In genomic region chr10:26832960-26833359, GRCh38 we compare ENCODE assay signal across 14 cellular contexts.
"Had no signal": no experiment of that assay in that cellular context is flagged by ENCODE, and none has a peak within 500 bp of the region (broad histone marks: within the 10 kb centered on the region; RNA-seq: fewer than 3 reads in every experiment).

No MANE protein-coding gene starts in this region.

- H3K9me3 ChIP-seq: adrenal gland, neutrophil, tibial nerve had no signal

- H3K4me3 Mint-ChIP-seq: activated naive CD4-positive, alpha-beta T cell treated with anti-CD3 and anti-CD28 coated beads, Interleukin-2, amount 10 ng/mL, durations not matched to agents 7 days and 5 days; activated T-helper 1 cell treated with anti-CD3 and anti-CD28 coated beads, Interleukin-12 subunit alpha, Interleukin-12 subunit beta, Interleukin-2, Interleukin-4 antibody, amounts not matched to agents 30 ng/mL and 10 ng/mL and 1 ng/mL, durations not matched to agents 14 hours and 24 hours and 36 hours; T-cell had no signal

- ATAC-seq: T-cell had no signal

- H3K4me3 ChIP-seq: adrenal gland, dorsolateral prefrontal cortex, tibial nerve had no signal

- DNase-seq: activated CD4-positive, CD25-positive, alpha-beta regulatory T cell treated with anti-CD3 and anti-CD28 coated beads, Interleukin-2, amount 50 U/mL, for 72 hours; activated naive CD4-positive, alpha-beta T cell treated with anti-CD3 and anti-CD28 coated beads, Interleukin-2, amount 10 ng/mL, durations not matched to agents 7 days and 5 days; adrenal gland; dorsolateral prefrontal cortex; erythroblast; stimulated activated CD4-positive, alpha-beta T cell treated with anti-CD3 and anti-CD28 coated beads, Interleukin-15, amount 100 ng/mL, for 24 hours; stimulated activated CD4-positive, alpha-beta T cell treated with anti-CD3 and anti-CD28 coated beads, Interleukin-4, amount 100 ng/mL, for 1 hour; stimulated activated naive CD4-positive, alpha-beta T cell treated with Interleukin-2 at 50 U/mL for 16 hours; substantia nigra; T-cell; T1000 had no signal

- H3K27ac Mint-ChIP-seq: activated naive CD4-positive, alpha-beta T cell treated with anti-CD3 and anti-CD28 coated beads, Interleukin-2, amount 10 ng/mL, durations not matched to agents 7 days and 5 days; activated T-helper 1 cell treated with anti-CD3 and anti-CD28 coated beads, Interleukin-12 subunit alpha, Interleukin-12 subunit beta, Interleukin-2, Interleukin-4 antibody, amounts not matched to agents 30 ng/mL and 10 ng/mL and 1 ng/mL, durations not matched to agents 14 hours and 24 hours and 36 hours had no signal

- H3K27ac ChIP-seq: adrenal gland, dorsolateral prefrontal cortex, neutrophil, tibial nerve had no signal

- H3K36me3 ChIP-seq: adrenal gland, neutrophil, tibial nerve had no signal

- H3K27me3 Mint-ChIP-seq: activated naive CD4-positive, alpha-beta T cell treated with anti-CD3 and anti-CD28 coated beads, Interleukin-2, amount 10 ng/mL, durations not matched to agents 7 days and 5 days; T-cell had no signal

- H3K27me3 ChIP-seq: adrenal gland, dorsolateral prefrontal cortex, neutrophil, tibial nerve had no signal
